Comparison of ENCODE assay signal across 13 cellular contexts in genomic region chr17:71071837-71072236, GRCh38.
DNase-seq lines count a peak whose midpoint lies in the region; ATAC-seq, FAIRE-seq and TF ChIP-seq lines count a peak whose summit lies in the region.
"Had no signal": no experiment of that assay in that cellular context is flagged by ENCODE, and none has a peak within 500 bp of the region (broad histone marks: within the 10 kb centered on the region; RNA-seq: fewer than 3 reads in every experiment).

No MANE protein-coding gene starts in this region.

- no peaks in the 10 kb centered on the region for H3K36me3 Mint-ChIP-seq in activated T-cell treated with anti-CD3 and anti-CD28 coated beads, Interleukin-2, amount 50 U/mL, for 72 hours (ENCODE audit: insufficient read depth in 2 of 2)

- H3K27me3 ChIP-seq in SK-N-SH (ENCODE audit: insufficient read depth), result no peaks in the 10 kb centered on the region

- FAIRE-seq in A549 (lab: Jason Lieb, UNC), result peak; percentile 99

- no peaks in the 10 kb centered on the region for H4K20me1 ChIP-seq in SK-N-SH (ENCODE audit: insufficient read depth)

- DNase-seq in A549 (ENCODE audit: low read depth in 1 of 2, low spot score in 1 of 2) (peak; percentile 83 to 92), HFF-Myc (ENCODE audit: extremely low read depth, low read depth) (peak; percentile 84), SK-N-SH (peak; percentile 5), fibroblast of the conjunctiva (ENCODE audit: low read depth) (peak; percentile 87), GM19240 (ENCODE audit: insufficient read length, low spot score) (no peak)
- no peak for DNase-seq in activated T-cell treated with anti-CD3 and anti-CD28 coated beads, Interleukin-2, amount 50 U/mL, for 72 hours
- DNase-seq: left colon; stimulated activated naive CD8-positive, alpha-beta T cell treated with anti-CD3 and anti-CD28 coated beads, Interleukin-15, Interleukin-2, amounts not matched to agents 100 U/mL and 50 U/mL, for 24 hours had no signal

- H3K4me3 Mint-ChIP-seq in activated T-cell treated with anti-CD3 and anti-CD28 coated beads, Interleukin-2, amount 50 U/mL, for 72 hours, result no peak overlapping the region
- H3K4me3 Mint-ChIP-seq: activated T-helper 1 cell treated with anti-CD3 and anti-CD28 coated beads, Interleukin-12 subunit alpha, Interleukin-12 subunit beta, Interleukin-2, Interleukin-4 antibody, amounts not matched to agents 30 ng/mL and 10 ng/mL and 1 ng/mL, durations not matched to agents 14 hours and 24 hours and 36 hours had no signal

- H3K4me2 ChIP-seq in A549 (peak overlapping the region; percentile 65), SK-N-SH (peak overlapping the region; percentile 47; the same call in 1 of the 2 replicates)

- no peaks in the 10 kb centered on the region for H3K4me1 Mint-ChIP-seq in activated T-cell treated with anti-CD3 and anti-CD28 coated beads, Interleukin-2, amount 50 U/mL, for 72 hours (ENCODE audit: low read depth)

- no peaks in the 10 kb centered on the region for H3K9me2 ChIP-seq in SK-N-SH

- peak; percentile 100 for ATAC-seq in A549
- ATAC-seq in HG03354 (IDR thresholded peaks at IDR 0.05; ENCODE audit: poor library complexity, severe bottlenecking, unreplicated experiment), result no peak
- ATAC-seq in HG03432 (IDR thresholded peaks at IDR 0.05; ENCODE audit: unreplicated experiment), result no peak
- no peak for ATAC-seq in activated T-cell treated with anti-CD3 and anti-CD28 coated beads, Interleukin-2, amount 50 U/mL, for 72 hours (replicated peaks in 1 of 2)
- ATAC-seq: left colon; sciatic nerve; stimulated activated naive CD8-positive, alpha-beta T cell treated with anti-CD3 and anti-CD28 coated beads, Interleukin-15, Interleukin-2, amounts not matched to agents 100 U/mL and 50 U/mL, for 24 hours had no signal

- CTCF ChIA-PET in A549 (lab: Yijun Ruan, JAX) (no interaction called here), SK-N-SH (lab: Yijun Ruan, JAX) (no interaction called here)

- no peaks in the 10 kb centered on the region for H3K36me3 ChIP-seq in SK-N-SH (replicated peaks in 1 of 2; ENCODE audit: control insufficient read depth in 1 of 2, insufficient read depth in 2 of 2, low read length in 1 of 2)

- H3F3A ChIP-seq in SK-N-SH (replicated peaks; ENCODE audit: insufficient read depth), result peaks cover 7% of the 10 kb centered on the region

- H3K4me1 ChIP-seq in A549, result peaks cover 7% of the 10 kb centered on the region; the same call in 2 of the 3 replicates
- H3K4me1 ChIP-seq in SK-N-SH (ENCODE audit: control insufficient read depth in 1 of 2, insufficient read depth in 2 of 2, low read depth in 1 of 2, low read length in 1 of 2), result peaks cover 0 to 4% of the 10 kb centered on the region in 2 experiments; a peak in 1 of 4 replicates

- no peak overlapping the region for H3K27ac Mint-ChIP-seq in activated T-cell treated with anti-CD3 and anti-CD28 coated beads, Interleukin-2, amount 50 U/mL, for 72 hours
- H3K27ac Mint-ChIP-seq: activated T-helper 1 cell treated with anti-CD3 and anti-CD28 coated beads, Interleukin-12 subunit alpha, Interleukin-12 subunit beta, Interleukin-2, Interleukin-4 antibody, amounts not matched to agents 30 ng/mL and 10 ng/mL and 1 ng/mL, durations not matched to agents 14 hours and 24 hours and 36 hours had no signal

- WGBS in A549 (ENCODE audit: missing lambda C conversion rate), result 1% methylated on average over 10 of the region's 10 CpGs
- WGBS in SK-N-SH (ENCODE audit: low lambda C conversion rate), result 10% methylated on average over 10 of the region's 10 CpGs

- H3K9me3 Mint-ChIP-seq in activated T-cell treated with anti-CD3 and anti-CD28 coated beads, Interleukin-2, amount 50 U/mL, for 72 hours, result peaks cover 6% of the 10 kb centered on the region in 2 donors

- peak overlapping the region; percentile 37; the same call in 1 of the 2 replicates for H3K9ac ChIP-seq in SK-N-SH

- TF ChIP-seq POLR2A in A549 (IDR thresholded peaks at IDR 0.05; ENCODE audit: low read length), result no peak

- H3K79me2 ChIP-seq in SK-N-SH (ENCODE audit: insufficient read depth), result no peaks in the 10 kb centered on the region

- H3K4me3 ChIP-seq in A549, result no peak overlapping the region
- no peak overlapping the region for H3K4me3 ChIP-seq in HFF-Myc (replicated peaks; ENCODE audit: low read depth, low read length)
- H3K4me3 ChIP-seq in SK-N-SH (ENCODE audit: low read depth in 2 of 2, low read length in 1 of 2), result no peak overlapping the region

- H3K9me3 ChIP-seq in A549 (no peaks in the 10 kb centered on the region), SK-N-SH (no peaks in the 10 kb centered on the region)

- no peaks in the 10 kb centered on the region for H3K27me3 Mint-ChIP-seq in activated T-cell treated with anti-CD3 and anti-CD28 coated beads, Interleukin-2, amount 50 U/mL, for 72 hours (ENCODE audit: low read depth)

- TF ChIP-seq RAD21 in A549 (conservative IDR thresholded peaks at IDR 0.05 in 1 of 2, IDR thresholded peaks at IDR 0.05 in 1 of 2) (no peak), SK-N-SH (IDR thresholded peaks at IDR 0.05; ENCODE audit: low read length) (no peak)

- H2AFZ ChIP-seq in SK-N-SH (ENCODE audit: low read depth), result peak overlapping the region; percentile 95

- TF ChIP-seq CTCF in A549 (IDR thresholded peaks at IDR 0.05) (no peak), HFF-Myc (IDR thresholded peaks at IDR 0.05; ENCODE audit: low read depth, low read length, missing control alignments) (no peak), SK-N-SH (IDR thresholded peaks at IDR 0.05) (no peak)

- H3K27ac ChIP-seq in A549, result peak overlapping the region; percentile 61 to 79
- H3K27ac ChIP-seq in SK-N-SH (ENCODE audit: low read depth in 2 of 2, low read length in 1 of 2), result peak overlapping the region in 1 of 2 experiments; percentile 95; a peak in 3 of 4 replicates
- H3K27ac ChIP-seq: C4-2B had no signal

- POLR2A ChIA-PET in A549 (lab: Yijun Ruan, JAX) (no interaction called here), SK-N-SH (lab: Yijun Ruan, JAX) (no interaction called here)

- no peak for TF ChIP-seq EP300 in A549 (IDR thresholded peaks at IDR 0.05)
- peak in 1 of 2 experiments; percentile 78; a peak in 1 of 4 replicates for TF ChIP-seq EP300 in SK-N-SH (IDR thresholded peaks at IDR 0.05; ENCODE audit: borderline replicate concordance in 1 of 2, low read depth in 1 of 2, low read length in 1 of 2)

TF ChIP-seq in A549, 52 proteins besides CTCF, POLR2A, EP300 and RAD21 (continues in another document):
- TF ChIP-seq MYC (IDR thresholded peaks at IDR 0.05; ENCODE audit: borderline replicate concordance, low read length) (no peak), E2F6 (IDR thresholded peaks at IDR 0.05; ENCODE audit: borderline replicate concordance, low read depth) (no peak), PHF8 (IDR thresholded peaks at IDR 0.05; ENCODE audit: borderline replicate concordance, low read depth) (no peak), FOSB (CRISPR knock-in tag; IDR thresholded peaks at IDR 0.05) (no peak), FOXS1 (CRISPR knock-in tag; IDR thresholded peaks at IDR 0.05) (no peak), HES2 (IDR thresholded peaks at IDR 0.05) (no peak), CHD4 (IDR thresholded peaks at IDR 0.05; ENCODE audit: borderline replicate concordance) (no peak), HDAC2 (IDR thresholded peaks at IDR 0.05) (no peak), ZSCAN20 (CRISPR knock-in tag; IDR thresholded peaks at IDR 0.05) (no peak), SMC3 (IDR thresholded peaks at IDR 0.05) (no peak), JUNB (IDR thresholded peaks at IDR 0.05) (peak; percentile 88), GATA3 (IDR thresholded peaks at IDR 0.05; ENCODE audit: borderline replicate concordance) (no peak)

TF ChIP-seq in SK-N-SH, 30 proteins besides CTCF, POLR2A, EP300 and RAD21 (continues in another document):
- TF ChIP-seq RFX5 (IDR thresholded peaks at IDR 0.05; ENCODE audit: low read length) (no peak), RXRA (IDR thresholded peaks at IDR 0.05; ENCODE audit: borderline replicate concordance, low read depth) (peak; percentile 65; the same call in 1 of the 2 replicates), TAF1 (IDR thresholded peaks at IDR 0.05; ENCODE audit: borderline replicate concordance, low read depth, low read length) (no peak), TCF12 (IDR thresholded peaks at IDR 0.05) (peak; percentile 77), EZH2phosphoT487 (IDR thresholded peaks at IDR 0.05; ENCODE audit: borderline replicate concordance, low read depth) (no peak), SMC3 (IDR thresholded peaks at IDR 0.05; ENCODE audit: low read depth, low read length) (no peak), POLR2AphosphoS5 (IDR thresholded peaks at IDR 0.05; ENCODE audit: low read depth, low read length) (peak; percentile 61; the same call in 1 of the 2 replicates), PBX3 (IDR thresholded peaks at IDR 0.05) (peak; percentile 51; the same call in 1 of the 2 replicates), FOSL2 (IDR thresholded peaks at IDR 0.05; ENCODE audit: borderline replicate concordance, low read depth) (peak; percentile 100), CHD2 (IDR thresholded peaks at IDR 0.05; ENCODE audit: low read length, partially characterized antibody) (no peak), FOXJ3 (CRISPR knock-in tag; IDR thresholded peaks at IDR 0.05) (no peak), USF2 (IDR thresholded peaks at IDR 0.05; ENCODE audit: borderline replicate concordance, low read depth, low read length) (no peak), YY1 (IDR thresholded peaks at IDR 0.05; ENCODE audit: low read depth) (peak; percentile 49; the same call in 1 of the 2 replicates)

Comparison
In these comparisons a context has a peak if more than half of its experiments do, and no peak if none do; other contexts are left out.
1. ATAC-seq: peak in A549 (2 of 2); none in HG03354 (single experiment), HG03432 (single experiment) and activated T-cell treated with anti-CD3 and anti-CD28 coated beads, Interleukin-2, amount 50 U/mL, for 72 hours (0 of 2).
2. DNase-seq: peak in A549 (2 of 2), HFF-Myc (single experiment), SK-N-SH (single experiment) and fibroblast of the conjunctiva (single experiment); none in activated T-cell treated with anti-CD3 and anti-CD28 coated beads, Interleukin-2, amount 50 U/mL, for 72 hours (0 of 2) and GM19240 (single experiment).
3. Of the 12 proteins assayed by ChIP-seq in both A549 and SK-N-SH: peak only in A549: none; only in SK-N-SH: PBX3; in both: FOSL2 and MAX; in neither: 8; mixed calls (peak in some experiments, not most) for 1.